In genomic region chr3:194485471-194485875, GRCh38 we compare ENCODE assay signal across 2 cellular contexts.
TF ChIP-seq lines count a peak whose summit lies in the region.

No MANE protein-coding gene starts in this region.

TF ChIP-seq in A549, 52 proteins besides CTCF, POLR2A, EP300 and RAD21 (continued from another document):
- TF ChIP-seq TP53 (CRISPR knock-in tag; IDR thresholded peaks at IDR 0.05) (no peak), HES2 (IDR thresholded peaks at IDR 0.05) (no peak), PHF8 (IDR thresholded peaks at IDR 0.05; ENCODE audit: borderline replicate concordance, low read depth) (no peak), POLR2AphosphoS2 (conservative IDR thresholded peaks at IDR 0.05; ENCODE audit: low read length) (no peak), FOSL2 (IDR thresholded peaks at IDR 0.05) (no peak), FOSL2 (CRISPR knock-in tag; IDR thresholded peaks at IDR 0.05) (no peak), GATA3 (IDR thresholded peaks at IDR 0.05; ENCODE audit: borderline replicate concordance) (no peak), EHMT2 (IDR thresholded peaks at IDR 0.05; ENCODE audit: low read depth) (no peak)

TF ChIP-seq in HCT116, 20 proteins besides CTCF, POLR2A, EP300 and RAD21 (continued from another document):
- no peak for TF ChIP-seq REST (IDR thresholded peaks at IDR 0.05; ENCODE audit: low read depth)
- TF ChIP-seq ELF1 (IDR thresholded peaks at IDR 0.05; ENCODE audit: borderline replicate concordance, low read depth), result no peak
- TF ChIP-seq SRF (IDR thresholded peaks at IDR 0.05; ENCODE audit: low read depth), result no peak
- no peak for TF ChIP-seq YY1 (IDR thresholded peaks at IDR 0.05; ENCODE audit: extremely low read depth, insufficient replicate concordance, low read depth, low read length)
- TF ChIP-seq TCF7L2 (IDR thresholded peaks at IDR 0.05; ENCODE audit: borderline replicate concordance, extremely low read depth, insufficient read depth, insufficient read length), result no peak
- TF ChIP-seq SP1 (IDR thresholded peaks at IDR 0.05; ENCODE audit: low read depth), result no peak
- TF ChIP-seq EZH2phosphoT487 (IDR thresholded peaks at IDR 0.05; ENCODE audit: borderline replicate concordance), result no peak
- TF ChIP-seq, protein P1, sequence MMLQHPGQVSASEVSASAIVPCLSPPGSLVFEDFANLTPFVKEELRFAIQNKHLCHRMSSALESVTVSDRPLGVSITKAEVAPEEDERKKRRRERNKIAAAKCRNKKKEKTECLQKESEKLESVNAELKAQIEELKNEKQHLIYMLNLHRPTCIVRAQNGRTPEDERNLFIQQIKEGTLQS (IDR thresholded peaks at IDR 0.05), result no peak
- TF ChIP-seq, protein P2, sequence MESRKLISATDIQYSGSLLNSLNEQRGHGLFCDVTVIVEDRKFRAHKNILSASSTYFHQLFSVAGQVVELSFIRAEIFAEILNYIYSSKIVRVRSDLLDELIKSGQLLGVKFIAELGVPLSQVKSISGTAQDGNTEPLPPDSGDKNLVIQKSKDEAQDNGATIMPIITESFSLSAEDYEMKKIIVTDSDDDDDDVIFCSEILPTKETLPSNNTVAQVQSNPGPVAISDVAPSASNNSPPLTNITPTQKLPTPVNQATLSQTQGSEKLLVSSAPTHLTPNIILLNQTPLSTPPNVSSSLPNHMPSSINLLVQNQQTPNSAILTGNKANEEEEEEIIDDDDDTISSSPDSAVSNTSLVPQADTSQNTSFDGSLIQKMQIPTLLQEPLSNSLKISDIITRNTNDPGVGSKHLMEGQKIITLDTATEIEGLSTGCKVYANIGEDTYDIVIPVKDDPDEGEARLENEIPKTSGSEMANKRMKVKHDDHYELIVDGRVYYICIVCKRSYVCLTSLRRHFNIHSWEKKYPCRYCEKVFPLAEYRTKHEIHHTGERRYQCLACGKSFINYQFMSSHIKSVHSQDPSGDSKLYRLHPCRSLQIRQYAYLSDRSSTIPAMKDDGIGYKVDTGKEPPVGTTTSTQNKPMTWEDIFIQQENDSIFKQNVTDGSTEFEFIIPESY (IDR thresholded peaks at IDR 0.05; ENCODE audit: extremely low read depth, insufficient replicate concordance, low read length), result no peak
- TF ChIP-seq EGR1 (IDR thresholded peaks at IDR 0.05; ENCODE audit: low read depth), result no peak
- no peak for TF ChIP-seq CEBPB (IDR thresholded peaks at IDR 0.05; ENCODE audit: low read depth)
- no peak for TF ChIP-seq ZFX (IDR thresholded peaks at IDR 0.05)
- TF ChIP-seq SIN3A (IDR thresholded peaks at IDR 0.05; ENCODE audit: low read depth), result no peak
- TF ChIP-seq FOSL1 (IDR thresholded peaks at IDR 0.05; ENCODE audit: low read depth), result no peak
- no peak for TF ChIP-seq ZNF274 (IDR thresholded peaks at IDR 0.05; ENCODE audit: low read depth, low read length)
- TF ChIP-seq CBX3 (IDR thresholded peaks at IDR 0.05; ENCODE audit: low read depth), result no peak
- TF ChIP-seq EZH2 (IDR thresholded peaks at IDR 0.05), result no peak
- TF ChIP-seq JUND (IDR thresholded peaks at IDR 0.05), result no peak
- no peak for TF ChIP-seq POLR2AphosphoS5 (IDR thresholded peaks at IDR 0.05; ENCODE audit: low read depth, low read length)
TF ChIP-seq in HCT116: peak in this region for 0.
